In the genomic region with DNA sequence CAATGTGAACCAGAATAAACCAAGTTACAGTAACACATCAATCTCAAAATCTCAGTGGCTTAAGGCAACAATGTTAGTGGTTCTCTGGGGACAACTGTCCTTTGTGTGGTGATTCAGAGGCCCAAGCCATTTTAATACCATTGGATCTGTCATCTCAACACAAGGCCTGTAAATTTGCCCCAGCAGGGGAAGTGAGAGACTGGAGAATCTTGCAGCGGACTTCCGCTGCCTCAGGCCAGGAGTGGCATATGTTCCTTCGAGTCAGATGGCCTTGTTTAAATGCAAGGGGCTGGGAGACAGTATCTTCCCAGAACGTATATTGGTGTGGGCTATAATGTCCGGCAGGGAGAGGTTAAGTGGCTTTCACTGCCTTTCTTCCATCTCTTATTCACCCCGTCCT, we compare ENCODE assay signal across 20 cellular contexts.
"Had no signal": no experiment of that assay in that cellular context is flagged by ENCODE, and none has a peak within 500 bp of the region (broad histone marks: within the 10 kb centered on the region; RNA-seq: fewer than 3 reads in every experiment).

No MANE protein-coding gene starts in this region.

- H3K27ac ChIP-seq: brain microvascular endothelial cell, epithelial cell of prostate, heart right ventricle, spleen, stomach, testis, upper lobe of left lung had no signal

- H3K4me3 ChIP-seq: heart right ventricle, lung, spleen, stomach, testis, upper lobe of left lung had no signal

- ATAC-seq: activated CD8-positive, alpha-beta T cell treated with anti-CD3 and anti-CD28 coated beads, Interleukin-2, amount 10 ng/mL, durations not matched to agents 7 days and 5 days; activated T-cell treated with anti-CD3 and anti-CD28 coated beads, Interleukin-2, amount 50 U/mL, for 72 hours; effector memory CD8-positive, alpha-beta T cell; heart right ventricle; sciatic nerve had no signal

- H3K9me3 ChIP-seq: stomach, testis, upper lobe of left lung had no signal

- H3K27me3 Mint-ChIP-seq: activated naive CD8-positive, alpha-beta T cell treated with anti-CD3 and anti-CD28 coated beads, Interleukin-2, amount 10 ng/mL, durations not matched to agents 7 days and 5 days; dendritic cell treated with granulocyte-macrophage colony-stimulating factor and Interleukin-4, amounts not matched to agents 40 ng/mL and 50 ng/mL, for 4 days; effector memory CD8-positive, alpha-beta T cell had no signal

- H3K36me3 ChIP-seq: brain microvascular endothelial cell, heart right ventricle, spleen, stomach, upper lobe of left lung had no signal

- DNase-seq: activated CD4-positive, alpha-beta T cell treated with anti-CD3 and anti-CD28 coated beads, Interleukin-2, amount 10 ng/mL, durations not matched to agents 24 days and 14 days; activated CD8-positive, alpha-beta memory T cell treated with anti-CD3 and anti-CD28 coated beads, Interleukin-2, amount 50 U/mL, for 4 hours; activated CD8-positive, alpha-beta T cell treated with anti-CD3 and anti-CD28 coated beads, Interleukin-2, amount 10 ng/mL, durations not matched to agents 7 days and 5 days; activated naive CD8-positive, alpha-beta T cell treated with anti-CD3 and anti-CD28 coated beads, Interleukin-2, amount 10 ng/mL, durations not matched to agents 7 days and 5 days; activated T-cell treated with anti-CD3 and anti-CD28 coated beads, Interleukin-2, amount 50 U/mL, for 72 hours; anterior cingulate cortex; brain microvascular endothelial cell; effector memory CD8-positive, alpha-beta T cell; heart right ventricle; midbrain; spleen; stimulated activated CD4-positive, alpha-beta T cell treated with anti-CD3 and anti-CD28 coated beads, Interleukin-1b, Interleukin-23, amount 100 ng/mL, for 48 hours; stomach; testis; upper lobe of left lung had no signal

- H3K27ac Mint-ChIP-seq: activated CD4-positive, alpha-beta T cell treated with anti-CD3 and anti-CD28 coated beads, Interleukin-2, amount 10 ng/mL, durations not matched to agents 24 days and 14 days; activated CD8-positive, alpha-beta T cell treated with anti-CD3 and anti-CD28 coated beads, Interleukin-2, amount 10 ng/mL, durations not matched to agents 7 days and 5 days; activated naive CD8-positive, alpha-beta T cell treated with anti-CD3 and anti-CD28 coated beads, Interleukin-2, amount 10 ng/mL, durations not matched to agents 7 days and 5 days; activated T-cell treated with anti-CD3 and anti-CD28 coated beads, Interleukin-2, amount 50 U/mL, for 72 hours; dendritic cell treated with granulocyte-macrophage colony-stimulating factor and Interleukin-4, amounts not matched to agents 40 ng/mL and 50 ng/mL, for 4 days; effector memory CD8-positive, alpha-beta T cell had no signal

- H3K27me3 ChIP-seq: brain microvascular endothelial cell, heart right ventricle, spleen, stomach, testis, upper lobe of left lung had no signal

- H3K4me1 ChIP-seq: heart right ventricle, stomach, testis, upper lobe of left lung had no signal

- H3K4me3 Mint-ChIP-seq: activated CD4-positive, alpha-beta T cell treated with anti-CD3 and anti-CD28 coated beads, Interleukin-2, amount 10 ng/mL, durations not matched to agents 24 days and 14 days; activated CD8-positive, alpha-beta T cell treated with anti-CD3 and anti-CD28 coated beads, Interleukin-2, amount 10 ng/mL, durations not matched to agents 7 days and 5 days; activated naive CD8-positive, alpha-beta T cell treated with anti-CD3 and anti-CD28 coated beads, Interleukin-2, amount 10 ng/mL, durations not matched to agents 7 days and 5 days; activated T-cell treated with anti-CD3 and anti-CD28 coated beads, Interleukin-2, amount 50 U/mL, for 72 hours; dendritic cell treated with granulocyte-macrophage colony-stimulating factor and Interleukin-4, amounts not matched to agents 40 ng/mL and 50 ng/mL, for 4 days; effector memory CD8-positive, alpha-beta T cell; neural crest cell had no signal

- H3K9me3 Mint-ChIP-seq: dendritic cell treated with granulocyte-macrophage colony-stimulating factor and Interleukin-4, amounts not matched to agents 40 ng/mL and 50 ng/mL, for 4 days; effector memory CD8-positive, alpha-beta T cell had no signal
